21 cellular contexts compared by ENCODE assay signal in genomic region chr3:123343296-123344174, GRCh38.
A peak's percentile ranks its signal among the peaks of the same experiment; 100 is the strongest.
DNase-seq lines count a peak whose midpoint lies in the region; ATAC-seq and TF ChIP-seq lines count a peak whose summit lies in the region.
"Had no signal": no experiment of that assay in that cellular context is flagged by ENCODE, and none has a peak within 500 bp of the region (broad histone marks: within the 10 kb centered on the region; RNA-seq: fewer than 3 reads in every experiment).

No MANE protein-coding gene starts in this region.

- intact Hi-C loops in CD14-positive monocyte (cut with micrococcal nuclease) (no loop called here), heart right ventricle (cut with DNase I) (loop anchor here in 1 of 10 donors (5.0 kb wide), 1 partner anchor 34 kb away; no protein-coding TSS in a partner anchor)

- H3K9me3 ChIP-seq in heart right ventricle = no peaks in the 10 kb centered on the region
- H3K9me3 ChIP-seq: A549, neutrophil had no signal

- H3K9ac ChIP-seq in rectal smooth muscle tissue (ENCODE audit: low read length) = no peak overlapping the region
- H3K9ac ChIP-seq: GM23248, KMS-11 had no signal

- H3K4me3 Mint-ChIP-seq in CD14-positive monocyte = no peak overlapping the region

- no peaks in the 10 kb centered on the region for H3K36me3 Mint-ChIP-seq in CD14-positive monocyte

- ATAC-seq in heart right ventricle (peak in 7 of 8 donors; percentile 16 to 61 (median 34)), GM21825 (IDR thresholded peaks at IDR 0.05; ENCODE audit: unreplicated experiment) (no peak)
- ATAC-seq: Panc1 had no signal

- no peaks in the 10 kb centered on the region for H3K9me3 Mint-ChIP-seq in CD14-positive monocyte

- H3K27me3 ChIP-seq in heart right ventricle (peaks cover 0 to 3% (median 0%) of the 10 kb centered on the region in 7 donors), rectal smooth muscle tissue (ENCODE audit: control insufficient read depth, insufficient read depth, low read length) (no peaks in the 10 kb centered on the region)

- H3K27ac Mint-ChIP-seq in CD14-positive monocyte = no peak overlapping the region

- H3K36me3 ChIP-seq in heart right ventricle (peaks cover 0 to 4% (median 0%) of the 10 kb centered on the region in 9 donors), rectal smooth muscle tissue (ENCODE audit: control insufficient read depth, insufficient read depth, low read length) (no peaks in the 10 kb centered on the region)
- H3K36me3 ChIP-seq: neutrophil had no signal

- no peak for TF ChIP-seq CTCF in CD14-positive monocyte (IDR thresholded peaks at IDR 0.05)
- no peak for TF ChIP-seq CTCF in heart right ventricle (IDR thresholded peaks at IDR 0.05)
- no peak for TF ChIP-seq CTCF in GM13977 (IDR thresholded peaks at IDR 0.05; ENCODE audit: extremely low read depth, insufficient read depth, missing control alignments)

- DNase-seq in CD14-positive monocyte (ENCODE audit: low spot score) = peak; percentile 29
- peak in 1 of 61 donors; percentile 17 for DNase-seq in caudate nucleus (lab: John Stamatoyannopoulos, UW)
- no peak for DNase-seq in heart right ventricle
- no peak for DNase-seq in GM13977 (ENCODE audit: low spot score)
- no peak for DNase-seq in AG20443 (ENCODE audit: low spot score)
- DNase-seq in cerebellar cortex (ENCODE audit: low spot score) = no peak
- DNase-seq: activated gamma-delta T cell treated with Interleukin-2 at 50 U/mL for 16 hours; central memory CD4-positive, alpha-beta T cell; effector CD4-positive, alpha-beta T cell; NCI-H1930; NCI-H345; stimulated activated CD8-positive, alpha-beta memory T cell treated with anti-CD3 and anti-CD28 coated beads, Interleukin-4, amount 100 ng/mL, for 48 hours had no signal

- no peaks in the 10 kb centered on the region for H3K4me1 Mint-ChIP-seq in CD14-positive monocyte

- in situ Hi-C loops in GM13977 (cut with MboI; ENCODE audit: low pct_unique_long_range_greater_than_20kb, low sequenced_read_pairs, unreplicated experiment) = loop anchor here (25.0 kb wide), 1 partner anchor 219 kb away; no protein-coding TSS in a partner anchor

- WGBS in heart right ventricle, 2 donors = 48 to 58% methylated on average over 15 of the region's 15 CpGs

- H3K4me1 ChIP-seq in heart right ventricle (peaks cover 26 to 99% (median 79%) of the 10 kb centered on the region in 9 donors), rectal smooth muscle tissue (ENCODE audit: control insufficient read depth, insufficient read depth, low read length) (peaks cover 14% of the 10 kb centered on the region)
- H3K4me1 ChIP-seq: A549 had no signal

- H3K27ac ChIP-seq in caudate nucleus (ENCODE audit: low read depth, low read length) = peak overlapping the region; percentile 46
- H3K27ac ChIP-seq in heart right ventricle = peak overlapping the region; percentile 31 to 96 (median 77)
- peak overlapping the region; percentile 32 for H3K27ac ChIP-seq in rectal smooth muscle tissue (ENCODE audit: low read depth, low read length)
- H3K27ac ChIP-seq: A549, GM23248, KMS-11, neutrophil, SK-N-MC, VCaP had no signal

- peaks cover 2 to 7% (median 2%) of the 10 kb centered on the region in 3 donors for H3K27me3 Mint-ChIP-seq in CD14-positive monocyte (ENCODE audit: low read depth in 3 of 3)

- no peak overlapping the region for H3K4me3 ChIP-seq in heart right ventricle
- no peak overlapping the region for H3K4me3 ChIP-seq in rectal smooth muscle tissue (ENCODE audit: low read length)
- H3K4me3 ChIP-seq: A549, GM23248, SK-N-MC had no signal
